In genomic region chr16:88923450-88923849, GRCh38 we compare ENCODE assay signal across 1 cellular context.
TF ChIP-seq lines count a peak whose summit lies in the region.

No MANE protein-coding gene starts in this region.

TF ChIP-seq in HEK293, 187 proteins besides CTCF, POLR2A, EP300 and RAD21:
- TF ChIP-seq ZNF394 (tag by site-specific recombination; IDR thresholded peaks at IDR 0.05; ENCODE audit: borderline replicate concordance) (peak; percentile 77; the same call in 1 of the 2 replicates), ZNF747 (tag by site-specific recombination; IDR thresholded peaks at IDR 0.05) (no peak), ZNF10 (tag by site-specific recombination; IDR thresholded peaks at IDR 0.05) (no peak)
